ENCODE assay signal across 9 cellular contexts in genomic region chr19:5128251-5128931, GRCh38.
DNase-seq lines count a peak whose midpoint lies in the region; ATAC-seq and TF ChIP-seq lines count a peak whose summit lies in the region.
"Had no signal": no experiment of that assay in that cellular context is flagged by ENCODE, and none has a peak within 500 bp of the region (broad histone marks: within the 10 kb centered on the region; RNA-seq: fewer than 3 reads in every experiment).

No MANE protein-coding gene starts in this region.

- H3K9me3 ChIP-seq in adrenal gland (replicated peaks in 1 of 3) (no peaks in the 10 kb centered on the region), hepatocyte (ENCODE audit: low read depth) (no peaks in the 10 kb centered on the region), gastrocnemius medialis (no peaks in the 10 kb centered on the region)

- H3K4me2 ChIP-seq in hepatocyte: peak overlapping the region; percentile 68

- 8 to 26% (median 20%) methylated on average over 6 to 25 of the region's 25 CpGs for WGBS in adrenal gland, 4 donors
- 28% methylated on average over 19 of the region's 25 CpGs for WGBS in hepatocyte (ENCODE audit: low lambda C conversion rate, missing lambda C conversion rate)

- DNase-seq in GM03348 (ENCODE audit: low spot score): peak; percentile 88
- peak; percentile 72 to 92 (median 86) for DNase-seq in adrenal gland
- peak; percentile 89 for DNase-seq in hepatocyte (ENCODE audit: low spot score)
- peak in 1 of 2 donors; percentile 59 for DNase-seq in gastrocnemius medialis
- DNase-seq in NCI-H2107 (lab: John Stamatoyannopoulos, UW): no peak
- no peak for DNase-seq in NCI-H524 treated with DMSO at 0.1 percent for 48 hours (lab: John Stamatoyannopoulos, UW)
- no peak for DNase-seq in SHP77 (lab: John Stamatoyannopoulos, UW)
- no peak for DNase-seq in hippocampal formation (lab: John Stamatoyannopoulos, UW)
- DNase-seq: NCI-H446 had no signal

- H3K4me1 ChIP-seq in adrenal gland (replicated peaks in 1 of 2) (peaks cover 20 to 36% of the 10 kb centered on the region in 2 donors), hepatocyte (ENCODE audit: insufficient read depth) (peaks cover 51% of the 10 kb centered on the region), gastrocnemius medialis (peaks cover 14 to 27% of the 10 kb centered on the region in 2 donors)

- H3K27me3 ChIP-seq in adrenal gland (no peaks in the 10 kb centered on the region), hepatocyte (no peaks in the 10 kb centered on the region), gastrocnemius medialis (no peaks in the 10 kb centered on the region)

- TF ChIP-seq POLR2A in adrenal gland (IDR thresholded peaks at IDR 0.05) (peak in 1 of 2 donors; percentile 33), gastrocnemius medialis (IDR thresholded peaks at IDR 0.05) (no peak)

- no peaks in the 10 kb centered on the region for H3K79me2 ChIP-seq in hepatocyte

- no peaks in the 10 kb centered on the region for H4K20me1 ChIP-seq in hepatocyte (ENCODE audit: insufficient read depth, poor library complexity, severe bottlenecking)

- in situ Hi-C loops in gastrocnemius medialis (cut with MboI; ENCODE audit: low sequenced_read_pairs in 4 of 4): no loop called here

- H2AFZ ChIP-seq in hepatocyte: no peak overlapping the region

- H3K9me2 ChIP-seq in hepatocyte (replicated peaks; ENCODE audit: insufficient read depth): no peaks in the 10 kb centered on the region

- no peak overlapping the region for H3K4me3 ChIP-seq in adrenal gland
- H3K4me3 ChIP-seq in hepatocyte: no peak overlapping the region
- H3K4me3 ChIP-seq in gastrocnemius medialis: peak overlapping the region in 1 of 4 donors; percentile 20

- peak overlapping the region in 4 of 5 donors; percentile 59 to 83 (median 65) for H3K27ac ChIP-seq in adrenal gland
- peak overlapping the region; percentile 92 for H3K27ac ChIP-seq in hepatocyte
- peak overlapping the region in 3 of 4 donors; percentile 42 to 71 (median 52) for H3K27ac ChIP-seq in gastrocnemius medialis

- H3K36me3 ChIP-seq in adrenal gland (replicated peaks in 1 of 2): peaks cover 0 to 8% of the 10 kb centered on the region in 2 donors
- no peaks in the 10 kb centered on the region for H3K36me3 ChIP-seq in hepatocyte (replicated peaks; ENCODE audit: insufficient read depth, low read depth)
- peaks cover 3 to 16% of the 10 kb centered on the region in 2 donors for H3K36me3 ChIP-seq in gastrocnemius medialis

- intact Hi-C loops in adrenal gland (cut with DNase I) (no loop called here), gastrocnemius medialis (cut with DNase I; ENCODE audit: low total_unique reads) (loop anchor here (5.0 to 10.0 kb wide), 2 partner anchors 34 to 84 kb away; no protein-coding TSS in a partner anchor)

- TF ChIP-seq CTCF in adrenal gland (IDR thresholded peaks at IDR 0.05): no peak
- no peak for TF ChIP-seq CTCF in hepatocyte (IDR thresholded peaks at IDR 0.05; ENCODE audit: poor library complexity)
- no peak for TF ChIP-seq CTCF in gastrocnemius medialis (IDR thresholded peaks at IDR 0.05 in 4 of 5, conservative IDR thresholded peaks at IDR 0.05 in 1 of 5)

- ATAC-seq in gastrocnemius medialis: peak; percentile 20 to 56

Comparison
In these comparisons a context has a peak if more than half of its experiments do, and no peak if none do; other contexts are left out.
1. DNase-seq: peak in GM03348 (single experiment), adrenal gland (7 of 7) and hepatocyte (single experiment); none in NCI-H2107 (single experiment), NCI-H524 treated with DMSO at 0.1 percent for 48 hours (single experiment), SHP77 (0 of 2) and hippocampal formation (0 of 2).
2. Peak in every context shown above with its lines, with median percentiles within 50 percentile points of each other: H3K27ac ChIP-seq.